In genomic region chr2:231241755-231242507, GRCh38 we compare ENCODE assay signal across 9 cellular contexts. TPM values are rescaled to one million over a fixed set of nuclear protein-coding genes. Genes with fewer than 3 reads are reported as not detected.
A peak's percentile ranks its signal among the peaks of the same experiment; 100 is the strongest.
DNase-seq lines count a peak whose midpoint lies in the region; ATAC-seq and TF ChIP-seq lines count a peak whose summit lies in the region.
"Had no signal": no experiment of that assay in that cellular context is flagged by ENCODE, and none has a peak within 500 bp of the region (broad histone marks: within the 10 kb centered on the region; RNA-seq: fewer than 3 reads in every experiment).

No MANE protein-coding gene starts in this region.

- TF ChIP-seq POLR2A in uterus (IDR thresholded peaks at IDR 0.05) = no peak

- H3K36me3 Mint-ChIP-seq in dendritic cell treated with granulocyte-macrophage colony-stimulating factor and Interleukin-4, amounts not matched to agents 40 ng/mL and 50 ng/mL, for 4 days (ENCODE audit: low read depth) = no peaks in the 10 kb centered on the region
- H3K36me3 Mint-ChIP-seq in activated CD4-positive, alpha-beta memory T cell treated with anti-CD3 and anti-CD28 coated beads for 36 hours = no peaks in the 10 kb centered on the region

- H3K4me3 Mint-ChIP-seq in dendritic cell treated with granulocyte-macrophage colony-stimulating factor and Interleukin-4, amounts not matched to agents 40 ng/mL and 50 ng/mL, for 4 days = peak overlapping the region; percentile 15
- no peak overlapping the region for H3K4me3 Mint-ChIP-seq in activated CD4-positive, alpha-beta memory T cell treated with anti-CD3 and anti-CD28 coated beads for 36 hours

- H3K4me1 ChIP-seq in right atrium auricular region (no peaks in the 10 kb centered on the region), lower lobe of right lung (peaks cover 23% of the 10 kb centered on the region), uterus (no peaks in the 10 kb centered on the region)

- TF ChIP-seq CTCF in right atrium auricular region (IDR thresholded peaks at IDR 0.05) (no peak), lower lobe of right lung (IDR thresholded peaks at IDR 0.05) (no peak), uterus (IDR thresholded peaks at IDR 0.05) (no peak), GM20000 (IDR thresholded peaks at IDR 0.05; ENCODE audit: extremely low read depth, missing control alignments) (no peak)

- H3K27me3 Mint-ChIP-seq in dendritic cell treated with granulocyte-macrophage colony-stimulating factor and Interleukin-4, amounts not matched to agents 40 ng/mL and 50 ng/mL, for 4 days = peaks cover 5% of the 10 kb centered on the region
- no peaks in the 10 kb centered on the region for H3K27me3 Mint-ChIP-seq in activated CD4-positive, alpha-beta memory T cell treated with anti-CD3 and anti-CD28 coated beads for 36 hours

- peaks cover 28% of the 10 kb centered on the region for H3K4me1 Mint-ChIP-seq in dendritic cell treated with granulocyte-macrophage colony-stimulating factor and Interleukin-4, amounts not matched to agents 40 ng/mL and 50 ng/mL, for 4 days (ENCODE audit: low read depth)
- H3K4me1 Mint-ChIP-seq in activated CD4-positive, alpha-beta memory T cell treated with anti-CD3 and anti-CD28 coated beads for 36 hours (ENCODE audit: low read depth) = no peaks in the 10 kb centered on the region

- H3K9me3 ChIP-seq in right atrium auricular region (no peaks in the 10 kb centered on the region), lower lobe of right lung (no peaks in the 10 kb centered on the region), uterus (no peaks in the 10 kb centered on the region)

- DNase-seq in Right ventricle myocardium superior = peak; percentile 59
- no peak for DNase-seq in right atrium auricular region (ENCODE audit: low spot score)
- peak; percentile 62 for DNase-seq in lower lobe of right lung
- no peak for DNase-seq in uterus
- no peak for DNase-seq in activated CD4-positive, alpha-beta memory T cell treated with anti-CD3 and anti-CD28 coated beads for 36 hours
- DNase-seq in GM20000 (ENCODE audit: low spot score) = no peak
- DNase-seq: stimulated activated CD4-positive, alpha-beta T cell treated with anti-CD3 and anti-CD28 coated beads, Interleukin-4, amount 100 ng/mL, for 24 hours had no signal

- H3K36me3 ChIP-seq in right atrium auricular region (no peaks in the 10 kb centered on the region), lower lobe of right lung (peaks cover 12% of the 10 kb centered on the region), uterus (no peaks in the 10 kb centered on the region)

- H3K9me3 Mint-ChIP-seq in dendritic cell treated with granulocyte-macrophage colony-stimulating factor and Interleukin-4, amounts not matched to agents 40 ng/mL and 50 ng/mL, for 4 days = no peaks in the 10 kb centered on the region
- no peaks in the 10 kb centered on the region for H3K9me3 Mint-ChIP-seq in activated CD4-positive, alpha-beta memory T cell treated with anti-CD3 and anti-CD28 coated beads for 36 hours

- CTCF ChIA-PET in activated CD4-positive, alpha-beta memory T cell treated with anti-CD3 and anti-CD28 coated beads for 36 hours (lab: Charles Lee) = interaction anchor here (1.4 kb wide), 1 partner anchor 14 kb away, joined by 5 read pairs; no protein-coding TSS in a partner anchor

- ATAC-seq in Right ventricle myocardium superior (ENCODE audit: poor library complexity) (peak; percentile 71), lower lobe of right lung (peak; percentile 4 to 70), HG03135 (IDR thresholded peaks at IDR 0.05; ENCODE audit: unreplicated experiment) (no peak)

- H3K27ac ChIP-seq in right atrium auricular region (no peak overlapping the region), lower lobe of right lung (peak overlapping the region; percentile 14), uterus (peak overlapping the region; percentile 60 to 71)

- no peaks in the 10 kb centered on the region for H3K27me3 ChIP-seq in right atrium auricular region
- H3K27me3 ChIP-seq in lower lobe of right lung (ENCODE audit: low read depth) = no peaks in the 10 kb centered on the region
- no peaks in the 10 kb centered on the region for H3K27me3 ChIP-seq in uterus

- intact Hi-C loops in Right ventricle myocardium superior (cut with DNase I) (loop anchor here (5.0 kb wide), 1 partner anchor 175 kb away; no protein-coding TSS in a partner anchor), lower lobe of right lung (cut with DNase I) (no loop called here), uterus (cut with DNase I; ENCODE audit: low total_unique reads) (no loop called here)
- intact Hi-C loops in dendritic cell treated with granulocyte-macrophage colony-stimulating factor and Interleukin-4, amounts not matched to agents 40 ng/mL and 50 ng/mL, for 4 days (cut with micrococcal nuclease) = no loop called here
- intact Hi-C loops in activated CD4-positive, alpha-beta memory T cell treated with anti-CD3 and anti-CD28 coated beads for 36 hours (cut with micrococcal nuclease) = no loop called here

- H3K4me3 ChIP-seq in right atrium auricular region (no peak overlapping the region), lower lobe of right lung (no peak overlapping the region), uterus (no peak overlapping the region)

- H3K27ac Mint-ChIP-seq in dendritic cell treated with granulocyte-macrophage colony-stimulating factor and Interleukin-4, amounts not matched to agents 40 ng/mL and 50 ng/mL, for 4 days = peak overlapping the region; percentile 76
- H3K27ac Mint-ChIP-seq in activated CD4-positive, alpha-beta memory T cell treated with anti-CD3 and anti-CD28 coated beads for 36 hours = no peak overlapping the region

- POLR2A ChIA-PET in activated CD4-positive, alpha-beta memory T cell treated with anti-CD3 and anti-CD28 coated beads for 36 hours (lab: Charles Lee) = no interaction called here

RNA-seq across cellular contexts. Expression of gene ARMC9, which starts 43.5 kb away (rescaled TPM):
- total RNA-seq in Right ventricle myocardium superior = 0.89 TPM
- total RNA-seq in right atrium auricular region = 1 to 10 TPM; 2.0 to 2.9 TPM
- 43.1 TPM for total RNA-seq in lower lobe of right lung
- total RNA-seq in uterus = 10 to 100 TPM; 16.8 to 47.6 (median 39.3) TPM
- total RNA-seq in activated CD4-positive, alpha-beta memory T cell treated with anti-CD3 and anti-CD28 coated beads for 36 hours = 1 to 10 TPM; 3.0 TPM

Comparison
In these comparisons a context has a peak if more than half of its experiments do, and no peak if none do; other contexts are left out.
1. DNase-seq: peak in Right ventricle myocardium superior (single experiment) and lower lobe of right lung (single experiment); none in right atrium auricular region (single experiment), uterus (0 of 2), activated CD4-positive, alpha-beta memory T cell treated with anti-CD3 and anti-CD28 coated beads for 36 hours (single experiment) and GM20000 (single experiment).
2. H3K27ac ChIP-seq: peak in lower lobe of right lung (single experiment) and uterus (2 of 2); none in right atrium auricular region (0 of 2).